In genomic region chr2:240640939-240641338, GRCh38 we compare ENCODE assay signal across 12 cellular contexts. TPM values are rescaled to one million over a fixed set of nuclear protein-coding genes. Genes with fewer than 3 reads are reported as not detected.
DNase-seq lines count a peak whose midpoint lies in the region; ATAC-seq and TF ChIP-seq lines count a peak whose summit lies in the region.
"Had no signal": no experiment of that assay in that cellular context is flagged by ENCODE, and none has a peak within 500 bp of the region (broad histone marks: within the 10 kb centered on the region; RNA-seq: fewer than 3 reads in every experiment).

No MANE protein-coding gene starts in this region.

- peak; percentile 34 to 58 for TF ChIP-seq CTCF in brain (conservative IDR thresholded peaks at IDR 0.05)
- TF ChIP-seq CTCF in nephron progenitor cell (IDR thresholded peaks at IDR 0.05), result peak; percentile 44

- peaks cover 7% of the 10 kb centered on the region for H3K4me1 Mint-ChIP-seq in brain
- peaks cover 11% of the 10 kb centered on the region for H3K4me1 Mint-ChIP-seq in nephron progenitor cell

- H3K4me3 Mint-ChIP-seq in brain, result no peak overlapping the region
- no peak overlapping the region for H3K4me3 Mint-ChIP-seq in nephron progenitor cell
- H3K4me3 Mint-ChIP-seq: activated naive CD4-positive, alpha-beta T cell treated with anti-CD3 and anti-CD28 coated beads, Interleukin-2, amount 10 ng/mL, durations not matched to agents 7 days and 5 days; naive B cell had no signal

- H3K27ac Mint-ChIP-seq in brain (no peak overlapping the region), nephron progenitor cell (no peak overlapping the region)
- H3K27ac Mint-ChIP-seq: activated naive CD4-positive, alpha-beta T cell treated with anti-CD3 and anti-CD28 coated beads, Interleukin-2, amount 10 ng/mL, durations not matched to agents 7 days and 5 days had no signal

- no peak for TF ChIP-seq EP300 in Ishikawa (IDR thresholded peaks at IDR 0.05; ENCODE audit: borderline replicate concordance)

- ATAC-seq in GM21390 (IDR thresholded peaks at IDR 0.05; ENCODE audit: unreplicated experiment), result no peak
- no peak for ATAC-seq in HG03175 (IDR thresholded peaks at IDR 0.05; ENCODE audit: unreplicated experiment)
- ATAC-seq in HG03095 (IDR thresholded peaks at IDR 0.05; ENCODE audit: unreplicated experiment), result no peak

- peak; percentile 1 for DNase-seq in NCI-H1105 treated with DMSO at 0.1 percent for 48 hours (lab: John Stamatoyannopoulos, UW)
- no peak for DNase-seq in NCI-H1105 (lab: John Stamatoyannopoulos, UW)
- DNase-seq in nephron progenitor cell, result peak; percentile 74
- DNase-seq: activated naive CD4-positive, alpha-beta T cell treated with anti-CD3 and anti-CD28 coated beads, Interleukin-2, amount 10 ng/mL, durations not matched to agents 7 days and 5 days; AML-193; naive B cell had no signal

- H3K27me3 Mint-ChIP-seq in brain (peaks cover 28% of the 10 kb centered on the region), nephron progenitor cell (ENCODE audit: low read depth, poor library complexity) (peaks cover 66% of the 10 kb centered on the region)

- peak; percentile 62 for TF ChIP-seq RAD21 in Ishikawa (IDR thresholded peaks at IDR 0.05; ENCODE audit: low read depth)

- no peaks in the 10 kb centered on the region for H3K9me3 Mint-ChIP-seq in brain
- peaks cover 8% of the 10 kb centered on the region for H3K9me3 Mint-ChIP-seq in nephron progenitor cell
- H3K9me3 Mint-ChIP-seq: naive B cell had no signal

- H3K36me3 Mint-ChIP-seq in brain (no peaks in the 10 kb centered on the region), nephron progenitor cell (ENCODE audit: low read depth) (no peaks in the 10 kb centered on the region)
- H3K36me3 Mint-ChIP-seq: activated naive CD4-positive, alpha-beta T cell treated with anti-CD3 and anti-CD28 coated beads, Interleukin-2, amount 10 ng/mL, durations not matched to agents 7 days and 5 days; naive B cell had no signal

TF ChIP-seq in Ishikawa, 13 proteins besides CTCF, POLR2A, EP300 and RAD21:
- TF ChIP-seq MAX (IDR thresholded peaks at IDR 0.05) (no peak), CREB1 (IDR thresholded peaks at IDR 0.05; ENCODE audit: low read depth) (no peak)

RNA-seq across cellular contexts. Expression of gene GPR35, which starts 15.7 kb away (rescaled TPM):
- polyA plus RNA-seq in brain (ENCODE audit: insufficient read depth, low read depth, low replicate concordance), result 1.5 TPM

RNA-seq across cellular contexts. Expression of gene AQP12B, which starts 41.7 kb away (rescaled TPM):
- 0.19 TPM for polyA plus RNA-seq in brain (ENCODE audit: insufficient read depth, low read depth, low replicate concordance)
- polyA plus RNA-seq: urinary bladder had no signal

RNA-seq across cellular contexts. Expression of gene AQP12A, which starts 50.7 kb away (rescaled TPM):
- not detected for polyA plus RNA-seq in brain (ENCODE audit: insufficient read depth, low read depth, low replicate concordance)
- polyA plus RNA-seq: urinary bladder had no signal

RNA-seq across cellular contexts. Expression of gene CAPN10, which starts 54.4 kb away (rescaled TPM):
- polyA plus RNA-seq in brain (ENCODE audit: insufficient read depth, low read depth, low replicate concordance), result 15.8 TPM
